ENCODE assay signal across 1 cellular context in the genomic region with DNA sequence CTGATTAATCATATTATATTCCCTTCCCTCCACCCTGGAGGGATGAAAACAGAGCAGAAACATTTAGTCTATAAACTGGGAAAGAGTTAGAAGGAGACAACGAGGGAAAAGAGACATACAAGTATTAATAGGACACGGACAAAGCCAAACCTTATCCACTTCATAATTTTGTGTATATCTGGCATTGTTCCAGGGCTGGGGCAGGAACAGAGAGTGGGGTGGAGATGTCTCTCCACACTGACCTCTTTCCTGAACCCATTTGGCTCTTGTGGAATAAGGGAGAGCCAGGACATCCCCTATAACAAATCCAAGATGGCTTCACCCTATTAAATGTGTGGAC.
TF ChIP-seq lines count a peak whose summit lies in the region.

No MANE protein-coding gene starts in this region.

TF ChIP-seq in HepG2, 621 proteins besides CTCF, POLR2A, EP300 and RAD21 (continued from another document):
- TF ChIP-seq, protein P1, sequence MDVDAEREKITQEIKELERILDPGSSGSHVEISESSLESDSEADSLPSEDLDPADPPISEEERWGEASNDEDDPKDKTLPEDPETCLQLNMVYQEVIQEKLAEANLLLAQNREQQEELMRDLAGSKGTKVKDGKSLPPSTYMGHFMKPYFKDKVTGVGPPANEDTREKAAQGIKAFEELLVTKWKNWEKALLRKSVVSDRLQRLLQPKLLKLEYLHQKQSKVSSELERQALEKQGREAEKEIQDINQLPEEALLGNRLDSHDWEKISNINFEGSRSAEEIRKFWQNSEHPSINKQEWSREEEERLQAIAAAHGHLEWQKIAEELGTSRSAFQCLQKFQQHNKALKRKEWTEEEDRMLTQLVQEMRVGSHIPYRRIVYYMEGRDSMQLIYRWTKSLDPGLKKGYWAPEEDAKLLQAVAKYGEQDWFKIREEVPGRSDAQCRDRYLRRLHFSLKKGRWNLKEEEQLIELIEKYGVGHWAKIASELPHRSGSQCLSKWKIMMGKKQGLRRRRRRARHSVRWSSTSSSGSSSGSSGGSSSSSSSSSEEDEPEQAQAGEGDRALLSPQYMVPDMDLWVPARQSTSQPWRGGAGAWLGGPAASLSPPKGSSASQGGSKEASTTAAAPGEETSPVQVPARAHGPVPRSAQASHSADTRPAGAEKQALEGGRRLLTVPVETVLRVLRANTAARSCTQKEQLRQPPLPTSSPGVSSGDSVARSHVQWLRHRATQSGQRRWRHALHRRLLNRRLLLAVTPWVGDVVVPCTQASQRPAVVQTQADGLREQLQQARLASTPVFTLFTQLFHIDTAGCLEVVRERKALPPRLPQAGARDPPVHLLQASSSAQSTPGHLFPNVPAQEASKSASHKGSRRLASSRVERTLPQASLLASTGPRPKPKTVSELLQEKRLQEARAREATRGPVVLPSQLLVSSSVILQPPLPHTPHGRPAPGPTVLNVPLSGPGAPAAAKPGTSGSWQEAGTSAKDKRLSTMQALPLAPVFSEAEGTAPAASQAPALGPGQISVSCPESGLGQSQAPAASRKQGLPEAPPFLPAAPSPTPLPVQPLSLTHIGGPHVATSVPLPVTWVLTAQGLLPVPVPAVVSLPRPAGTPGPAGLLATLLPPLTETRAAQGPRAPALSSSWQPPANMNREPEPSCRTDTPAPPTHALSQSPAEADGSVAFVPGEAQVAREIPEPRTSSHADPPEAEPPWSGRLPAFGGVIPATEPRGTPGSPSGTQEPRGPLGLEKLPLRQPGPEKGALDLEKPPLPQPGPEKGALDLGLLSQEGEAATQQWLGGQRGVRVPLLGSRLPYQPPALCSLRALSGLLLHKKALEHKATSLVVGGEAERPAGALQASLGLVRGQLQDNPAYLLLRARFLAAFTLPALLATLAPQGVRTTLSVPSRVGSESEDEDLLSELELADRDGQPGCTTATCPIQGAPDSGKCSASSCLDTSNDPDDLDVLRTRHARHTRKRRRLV (CRISPR knock-in tag; IDR thresholded peaks at IDR 0.05) = no peak
- TF ChIP-seq CREB1 (IDR thresholded peaks at IDR 0.05) (no peak), CREB1 (CRISPR knock-in tag; IDR thresholded peaks at IDR 0.05) (no peak), EEA1 (CRISPR knock-in tag; IDR thresholded peaks at IDR 0.05; ENCODE audit: borderline replicate concordance) (no peak), POLR2G (IDR thresholded peaks at IDR 0.05; ENCODE audit: low read depth, low read length) (0 out of 2 replicates have a peak, but pooled peaks have one; percentile 3), RBAK (CRISPR knock-in tag; IDR thresholded peaks at IDR 0.05) (no peak), SMYD3 (CRISPR knock-in tag; IDR thresholded peaks at IDR 0.05) (no peak), ATF7-NPFF (CRISPR knock-in tag; IDR thresholded peaks at IDR 0.05; ENCODE audit: low read depth) (no peak), BRD4 (CRISPR knock-in tag; IDR thresholded peaks at IDR 0.05) (no peak), ZFX (CRISPR knock-in tag; IDR thresholded peaks at IDR 0.05; ENCODE audit: low read depth) (0 out of 2 replicates have a peak, but pooled peaks have one; percentile 13), NBN (conservative IDR thresholded peaks at IDR 0.05) (no peak), ZNF350 (CRISPR knock-in tag; IDR thresholded peaks at IDR 0.05; ENCODE audit: borderline replicate concordance, low read depth) (no peak), HDAC1 (CRISPR knock-in tag; IDR thresholded peaks at IDR 0.05) (0 out of 2 replicates have a peak, but pooled peaks have one; percentile 44), SAP130 (CRISPR knock-in tag; IDR thresholded peaks at IDR 0.05; ENCODE audit: low read depth) (no peak), ZNF230 (CRISPR knock-in tag; IDR thresholded peaks at IDR 0.05) (0 out of 2 replicates have a peak, but pooled peaks have one; percentile 43), NFKB2 (CRISPR knock-in tag; IDR thresholded peaks at IDR 0.05; ENCODE audit: borderline replicate concordance) (no peak)
- TF ChIP-seq, protein P2, sequence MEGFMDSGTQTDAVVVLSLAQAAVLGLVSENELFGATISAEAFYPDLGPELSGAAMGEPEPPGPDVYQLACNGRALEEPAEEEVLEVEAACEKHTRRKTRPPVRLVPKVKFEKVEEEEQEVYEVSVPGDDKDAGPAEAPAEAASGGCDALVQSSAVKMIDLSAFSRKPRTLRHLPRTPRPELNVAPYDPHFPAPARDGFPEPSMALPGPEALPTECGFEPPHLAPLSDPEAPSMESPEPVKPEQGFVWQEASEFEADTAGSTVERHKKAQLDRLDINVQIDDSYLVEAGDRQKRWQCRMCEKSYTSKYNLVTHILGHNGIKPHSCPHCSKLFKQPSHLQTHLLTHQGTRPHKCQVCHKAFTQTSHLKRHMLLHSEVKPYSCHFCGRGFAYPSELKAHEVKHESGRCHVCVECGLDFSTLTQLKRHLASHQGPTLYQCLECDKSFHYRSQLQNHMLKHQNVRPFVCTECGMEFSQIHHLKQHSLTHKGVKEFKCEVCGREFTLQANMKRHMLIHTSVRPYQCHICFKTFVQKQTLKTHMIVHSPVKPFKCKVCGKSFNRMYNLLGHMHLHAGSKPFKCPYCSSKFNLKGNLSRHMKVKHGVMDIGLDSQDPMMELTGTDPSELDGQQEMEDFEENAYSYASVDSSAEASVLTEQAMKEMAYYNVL (CRISPR knock-in tag; IDR thresholded peaks at IDR 0.05; ENCODE audit: borderline replicate concordance) = 0 out of 2 replicates have a peak, but pooled peaks have one; percentile 19
- TF ChIP-seq, protein P3, sequence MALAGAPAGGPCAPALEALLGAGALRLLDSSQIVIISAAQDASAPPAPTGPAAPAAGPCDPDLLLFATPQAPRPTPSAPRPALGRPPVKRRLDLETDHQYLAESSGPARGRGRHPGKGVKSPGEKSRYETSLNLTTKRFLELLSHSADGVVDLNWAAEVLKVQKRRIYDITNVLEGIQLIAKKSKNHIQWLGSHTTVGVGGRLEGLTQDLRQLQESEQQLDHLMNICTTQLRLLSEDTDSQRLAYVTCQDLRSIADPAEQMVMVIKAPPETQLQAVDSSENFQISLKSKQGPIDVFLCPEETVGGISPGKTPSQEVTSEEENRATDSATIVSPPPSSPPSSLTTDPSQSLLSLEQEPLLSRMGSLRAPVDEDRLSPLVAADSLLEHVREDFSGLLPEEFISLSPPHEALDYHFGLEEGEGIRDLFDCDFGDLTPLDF (CRISPR knock-in tag; IDR thresholded peaks at IDR 0.05) = no peak
